ENCODE assay signal across 15 cellular contexts in the genomic region with DNA sequence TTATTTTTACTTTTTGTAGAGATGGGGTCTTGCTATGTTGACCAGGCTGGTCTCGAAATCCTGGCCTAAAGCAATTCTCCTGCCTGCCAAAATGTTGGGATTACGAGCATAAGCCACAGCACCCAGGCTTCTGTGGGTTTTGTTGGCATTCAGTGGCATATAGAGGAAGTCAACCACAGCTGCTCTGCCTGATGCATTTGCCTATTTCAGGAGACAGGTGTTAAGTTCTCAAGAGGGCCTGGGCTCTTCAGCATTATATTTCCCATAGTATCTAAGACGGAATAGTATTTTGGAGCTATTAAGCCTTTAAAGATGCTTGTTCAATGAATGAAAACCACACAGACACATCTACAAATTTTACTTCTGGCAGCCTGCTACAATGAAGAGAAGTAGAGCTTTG.
"Had no signal": no experiment of that assay in that cellular context is flagged by ENCODE, and none has a peak within 500 bp of the region (broad histone marks: within the 10 kb centered on the region; RNA-seq: fewer than 3 reads in every experiment).

No MANE protein-coding gene starts in this region.

- H3K4me1 ChIP-seq: spleen, tibial nerve had no signal

- H3K27ac Mint-ChIP-seq: activated CD4-positive, alpha-beta memory T cell treated with anti-CD3 and anti-CD28 coated beads for 36 hours; activated naive CD8-positive, alpha-beta T cell; natural killer cell treated with Interleukin-12 subunit alpha and Interleukin-12 subunit beta and Interleukin-15 and Interleukin-18, amount 100 ng/mL, for 72 hours had no signal

- H3K27me3 Mint-ChIP-seq: activated CD4-positive, alpha-beta memory T cell treated with anti-CD3 and anti-CD28 coated beads for 36 hours; activated CD4-positive, alpha-beta T cell treated with anti-CD3 and anti-CD28 coated beads for 36 hours; activated naive CD8-positive, alpha-beta T cell; natural killer cell treated with Interleukin-12 subunit alpha and Interleukin-12 subunit beta and Interleukin-15 and Interleukin-18, amount 100 ng/mL, for 72 hours had no signal

- H3K27me3 ChIP-seq: gastrocnemius medialis, spleen, tibial nerve had no signal

- H3K9me3 Mint-ChIP-seq: activated CD4-positive, alpha-beta memory T cell treated with anti-CD3 and anti-CD28 coated beads for 36 hours; natural killer cell treated with Interleukin-12 subunit alpha and Interleukin-12 subunit beta and Interleukin-15 and Interleukin-18, amount 100 ng/mL, for 72 hours had no signal

- H3K27ac ChIP-seq: gastrocnemius medialis, lower lobe of right lung, spleen, tibial nerve had no signal

- H3K4me3 ChIP-seq: gastrocnemius medialis, lower lobe of right lung, spleen, tibial nerve had no signal

- H3K4me3 Mint-ChIP-seq: activated CD4-positive, alpha-beta memory T cell treated with anti-CD3 and anti-CD28 coated beads for 36 hours; activated CD4-positive, alpha-beta T cell treated with anti-CD3 and anti-CD28 coated beads for 36 hours; activated naive CD8-positive, alpha-beta T cell; natural killer cell treated with Interleukin-12 subunit alpha and Interleukin-12 subunit beta and Interleukin-15 and Interleukin-18, amount 100 ng/mL, for 72 hours had no signal

- ATAC-seq: activated CD4-positive, alpha-beta T cell treated with anti-CD3 and anti-CD28 coated beads for 36 hours; gastrocnemius medialis; lower lobe of right lung; natural killer cell treated with Interleukin-12 subunit alpha and Interleukin-12 subunit beta and Interleukin-15 and Interleukin-18, amount 100 ng/mL, for 72 hours; sciatic nerve had no signal

- H3K9me3 ChIP-seq: gastrocnemius medialis, lower lobe of right lung, spleen, tibial nerve had no signal

- H3K4me1 Mint-ChIP-seq: activated CD4-positive, alpha-beta T cell treated with anti-CD3 and anti-CD28 coated beads for 36 hours had no signal

- DNase-seq: activated CD4-positive, alpha-beta memory T cell treated with anti-CD3 and anti-CD28 coated beads for 36 hours; activated CD4-positive, alpha-beta T cell treated with anti-CD3 and anti-CD28 coated beads for 36 hours; activated T-cell treated with anti-CD3 and anti-CD28 coated beads for 4 hours; effector CD4-positive, alpha-beta T cell; gastrocnemius medialis; head of caudate nucleus; lower lobe of right lung; spleen; stimulated activated CD8-positive, alpha-beta memory T cell treated with anti-CD3 and anti-CD28 coated beads, Interleukin-4, amount 100 ng/mL, for 48 hours; stimulated activated naive CD4-positive, alpha-beta T cell treated with Interleukin-2 at 50 U/mL for 16 hours; substantia nigra had no signal
